ENCODE assay signal across 1 cellular context in the genomic region with DNA sequence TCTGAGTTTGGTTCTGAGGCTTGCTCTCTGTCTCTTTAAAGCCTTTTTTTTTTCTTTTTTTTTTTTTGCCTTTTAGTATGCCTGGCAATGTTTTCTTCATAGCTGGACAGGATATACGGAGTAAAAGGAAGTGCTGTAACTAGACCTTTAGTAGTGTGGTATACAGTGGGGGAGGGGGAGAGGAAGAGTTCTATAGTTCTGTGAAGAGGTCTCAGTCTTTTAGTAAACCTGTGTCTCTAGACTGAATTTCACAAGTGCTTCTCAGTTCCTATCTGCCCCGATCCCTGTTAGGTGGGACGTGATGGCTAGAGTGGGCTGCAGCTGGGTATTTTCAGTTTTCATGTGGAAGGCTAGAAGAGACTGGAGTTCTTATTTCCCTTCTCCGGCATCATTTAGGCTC.
TF ChIP-seq lines count a peak whose summit lies in the region.

No MANE protein-coding gene starts in this region.

TF ChIP-seq in GM23338, 12 proteins besides CTCF, POLR2A, EP300 and RAD21 (continued from another document):
- no peak for TF ChIP-seq EZH2 (IDR thresholded peaks at IDR 0.05; ENCODE audit: low read depth, unreplicated experiment)
- no peak for TF ChIP-seq ZNF114 (CRISPR knock-in tag; IDR thresholded peaks at IDR 0.05)
- no peak for TF ChIP-seq JUNB (IDR thresholded peaks at IDR 0.05; ENCODE audit: unreplicated experiment)
- TF ChIP-seq REST (IDR thresholded peaks at IDR 0.05; ENCODE audit: unreplicated experiment) = no peak
- no peak for TF ChIP-seq EZH2phosphoT487 (IDR thresholded peaks at IDR 0.05; ENCODE audit: unreplicated experiment)
- no peak for TF ChIP-seq ZNF331 (CRISPR knock-in tag; IDR thresholded peaks at IDR 0.05; ENCODE audit: low read depth)
- no peak for TF ChIP-seq CREB1 (CRISPR knock-in tag; IDR thresholded peaks at IDR 0.05; ENCODE audit: low read depth)
TF ChIP-seq in GM23338: peak in this region for 0.
